In the genomic region with DNA sequence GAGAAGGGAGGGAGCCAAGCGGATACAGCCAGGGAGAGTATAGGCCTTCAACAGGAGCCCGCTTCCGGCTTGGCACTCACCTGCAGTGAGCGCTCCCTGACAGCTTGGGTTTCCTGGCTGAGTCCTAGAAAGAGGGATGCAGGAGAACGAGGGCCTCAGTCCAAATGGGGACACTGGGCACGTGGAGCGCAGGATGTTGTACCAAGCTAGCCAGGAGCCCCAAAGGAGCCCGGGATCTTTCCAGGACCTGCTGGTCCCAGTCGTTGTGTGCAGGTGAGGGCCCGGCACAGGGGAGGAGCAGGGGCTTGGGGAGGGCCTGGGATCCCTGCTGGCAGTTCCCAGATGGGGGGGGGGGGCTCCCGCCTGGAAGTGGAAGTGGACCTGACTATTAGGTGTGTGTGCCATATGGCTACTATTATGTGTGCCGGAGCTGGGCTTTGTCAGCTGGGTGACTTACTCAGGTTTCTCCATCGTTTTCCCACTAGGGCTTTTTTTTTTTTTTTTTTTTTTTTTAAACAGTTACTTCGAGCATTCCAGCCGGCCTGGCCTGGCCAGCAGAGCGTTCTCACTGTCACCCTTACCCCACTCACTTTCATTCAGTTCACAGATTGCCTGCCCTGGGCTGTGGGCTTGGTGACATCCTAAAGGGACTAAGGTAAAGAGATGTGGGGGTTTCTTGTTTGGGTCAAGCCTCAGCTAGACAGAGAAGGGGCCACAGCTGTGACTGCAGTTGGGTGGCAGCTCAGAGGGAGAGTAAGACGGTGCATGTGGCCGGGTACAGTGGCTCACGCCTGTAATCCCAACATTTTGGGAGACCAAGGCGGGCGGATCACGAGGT, we compare ENCODE assay signal across 1 cellular context.
TF ChIP-seq lines count a peak whose summit lies in the region.

No MANE protein-coding gene starts in this region.

TF ChIP-seq in endothelial cell of umbilical vein, 7 proteins besides CTCF, POLR2A, EP300 and RAD21:
- no peak for TF ChIP-seq MYC (IDR thresholded peaks at IDR 0.05; ENCODE audit: low read depth, low read length)
- no peak for TF ChIP-seq GATA2 (IDR thresholded peaks at IDR 0.05; ENCODE audit: insufficient read depth, insufficient read length, low read depth, low read length)
- TF ChIP-seq JUN (IDR thresholded peaks at IDR 0.05; ENCODE audit: borderline replicate concordance, insufficient read depth, insufficient read length, low read depth): no peak
- no peak for TF ChIP-seq POLR2AphosphoS5 (IDR thresholded peaks at IDR 0.05; ENCODE audit: insufficient read depth, low read depth, low read length)
- TF ChIP-seq, protein P1, sequence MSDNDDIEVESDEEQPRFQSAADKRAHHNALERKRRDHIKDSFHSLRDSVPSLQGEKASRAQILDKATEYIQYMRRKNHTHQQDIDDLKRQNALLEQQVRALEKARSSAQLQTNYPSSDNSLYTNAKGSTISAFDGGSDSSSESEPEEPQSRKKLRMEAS (IDR thresholded peaks at IDR 0.05; ENCODE audit: insufficient read depth, insufficient read length): no peak
- no peak for TF ChIP-seq FOS (IDR thresholded peaks at IDR 0.05; ENCODE audit: borderline replicate concordance, insufficient read depth, low read length)
- no peak for TF ChIP-seq EZH2 (IDR thresholded peaks at IDR 0.05; ENCODE audit: borderline replicate concordance, low read depth, low read length, severe bottlenecking)
